In genomic region chr11:30586251-30587144, GRCh38 we compare ENCODE assay signal across 1 cellular context.
TF ChIP-seq lines count a peak whose summit lies in the region.

TSS of gene MPPED2 (minus strand) at chr11:30586353. CDS start at chr11:30580373, 5,980 bp downstream.

TF ChIP-seq in HEK293, 187 proteins besides CTCF, POLR2A, EP300 and RAD21 (continued from another document):
- TF ChIP-seq ZBTB26 (tag by site-specific recombination; optimal IDR thresholded peaks at IDR 0.05): peak; percentile 88
- peak; percentile 86 for TF ChIP-seq ZIC2 (tag by site-specific recombination; IDR thresholded peaks at IDR 0.05)
- TF ChIP-seq ZBTB8A (tag by site-specific recombination; IDR thresholded peaks at IDR 0.05): peak; percentile 21
- peak; percentile 45 for TF ChIP-seq GLIS1 (tag by site-specific recombination; IDR thresholded peaks at IDR 0.05)
- TF ChIP-seq ZBTB48 (tag by site-specific recombination; IDR thresholded peaks at IDR 0.05): peak; percentile 43; the same call in 1 of the 2 replicates
- TF ChIP-seq REST (tag by site-specific recombination; IDR thresholded peaks at IDR 0.05): no peak
- TF ChIP-seq PRDM1 (tag by site-specific recombination; IDR thresholded peaks at IDR 0.05): peak; percentile 80
- TF ChIP-seq WT1 (tag by site-specific recombination; IDR thresholded peaks at IDR 0.05): no peak
- TF ChIP-seq ZNF133 (tag by site-specific recombination; IDR thresholded peaks at IDR 0.05): no peak
- peak; percentile 73; the same call in 1 of the 2 replicates for TF ChIP-seq ZBTB17 (tag by site-specific recombination; IDR thresholded peaks at IDR 0.05)
- peak; percentile 24; the same call in 1 of the 2 replicates for TF ChIP-seq KLF16 (tag by site-specific recombination; IDR thresholded peaks at IDR 0.05)
- TF ChIP-seq ZEB2 (tag by site-specific recombination; IDR thresholded peaks at IDR 0.05): 0 out of 2 replicates have a peak, but pooled peaks have one; percentile 22
- TF ChIP-seq ZNF23 (tag by site-specific recombination; IDR thresholded peaks at IDR 0.05; ENCODE audit: borderline replicate concordance): no peak
- peak; percentile 33; the same call in 1 of the 2 replicates for TF ChIP-seq ZFHX2 (tag by site-specific recombination; conservative IDR thresholded peaks at IDR 0.05)
- peak; percentile 29; the same call in 1 of the 2 replicates for TF ChIP-seq PATZ1 (tag by site-specific recombination; IDR thresholded peaks at IDR 0.05)
- TF ChIP-seq ZNF398 (tag by site-specific recombination; IDR thresholded peaks at IDR 0.05): peak; percentile 72
- peak; percentile 72 for TF ChIP-seq ZNF335 (tag by site-specific recombination; conservative IDR thresholded peaks at IDR 0.05)
- no peak for TF ChIP-seq ZNF561 (tag by site-specific recombination; IDR thresholded peaks at IDR 0.05; ENCODE audit: borderline replicate concordance)
- peak; percentile 60; the same call in 1 of the 2 replicates for TF ChIP-seq ZXDB (tag by site-specific recombination; IDR thresholded peaks at IDR 0.05)
- TF ChIP-seq FEZF1 (tag by site-specific recombination; IDR thresholded peaks at IDR 0.05): peak; percentile 80
- no peak for TF ChIP-seq ZNF677 (tag by site-specific recombination; IDR thresholded peaks at IDR 0.05)
- TF ChIP-seq ZNF10 (tag by site-specific recombination; IDR thresholded peaks at IDR 0.05): no peak
- TF ChIP-seq SALL2 (tag by site-specific recombination; IDR thresholded peaks at IDR 0.05; ENCODE audit: borderline replicate concordance): no peak
- TF ChIP-seq PRDM10 (tag by site-specific recombination; IDR thresholded peaks at IDR 0.05): peak; percentile 89
- TF ChIP-seq SP7 (tag by site-specific recombination; IDR thresholded peaks at IDR 0.05): peak; percentile 55; the same call in 1 of the 2 replicates
- peak; percentile 69 for TF ChIP-seq GLIS2 (tag by site-specific recombination; IDR thresholded peaks at IDR 0.05)
- TF ChIP-seq KLF9 (tag by site-specific recombination; IDR thresholded peaks at IDR 0.05; ENCODE audit: low read depth): peak; percentile 18; the same call in 1 of the 2 replicates
- TF ChIP-seq HIC1 (tag by site-specific recombination; IDR thresholded peaks at IDR 0.05): peak; percentile 49; the same call in 1 of the 2 replicates
TF ChIP-seq in HEK293: peak in this region for 24.
